ENCODE assay signal across 10 cellular contexts in genomic region chr16:27254262-27254811, GRCh38. TPM values are rescaled to one million over a fixed set of nuclear protein-coding genes. Genes with fewer than 3 reads are reported as not detected.
DNase-seq lines count a peak whose midpoint lies in the region; ATAC-seq and TF ChIP-seq lines count a peak whose summit lies in the region.
"Had no signal": no experiment of that assay in that cellular context is flagged by ENCODE, and none has a peak within 500 bp of the region (broad histone marks: within the 10 kb centered on the region; RNA-seq: fewer than 3 reads in every experiment).

No MANE protein-coding gene starts in this region.

- peak; percentile 57 to 58 for ATAC-seq in CD4-positive, CD25-positive, alpha-beta regulatory T cell (ENCODE audit: low read depth in 2 of 2)
- ATAC-seq in GM21390 (IDR thresholded peaks at IDR 0.05; ENCODE audit: unreplicated experiment) (peak; percentile 78), HG03575 (IDR thresholded peaks at IDR 0.05; ENCODE audit: extremely low read depth, insufficient number of reproducible peaks, low FRiP score, unreplicated experiment) (peak; percentile 63), foreskin keratinocyte (peak; percentile 13), esophagus mucosa (no peak)

- peaks cover 27 to 56% (median 47%) of the 10 kb centered on the region in 4 donors for H3K4me1 Mint-ChIP-seq in CD4-positive, CD25-positive, alpha-beta regulatory T cell

- peaks cover 22% of the 10 kb centered on the region for H3K4me1 ChIP-seq in CD4-positive, CD25-positive, alpha-beta regulatory T cell (ENCODE audit: control insufficient read depth, insufficient read depth, low read length, poor library complexity, severe bottlenecking)
- peaks cover 31% of the 10 kb centered on the region for H3K4me1 ChIP-seq in foreskin keratinocyte

- peak overlapping the region; percentile 36 for H3K27ac ChIP-seq in CD4-positive, CD25-positive, alpha-beta regulatory T cell (ENCODE audit: insufficient read depth, low read length, poor library complexity, severe bottlenecking)
- no peak overlapping the region for H3K27ac ChIP-seq in foreskin keratinocyte

- peak overlapping the region; percentile 7 to 73 (median 54) for H3K4me3 Mint-ChIP-seq in CD4-positive, CD25-positive, alpha-beta regulatory T cell

- no peaks in the 10 kb centered on the region for H3K27me3 ChIP-seq in CD4-positive, CD25-positive, alpha-beta regulatory T cell (ENCODE audit: control insufficient read depth, insufficient read depth, low read length)
- no peaks in the 10 kb centered on the region for H3K27me3 ChIP-seq in foreskin keratinocyte

- TF ChIP-seq CTCF in foreskin keratinocyte (conservative IDR thresholded peaks at IDR 0.05) = no peak

- peaks cover 50% of the 10 kb centered on the region for H3K36me3 Mint-ChIP-seq in CD4-positive, CD25-positive, alpha-beta regulatory T cell

- peak overlapping the region; percentile 14 for H3K4me3 ChIP-seq in CD4-positive, CD25-positive, alpha-beta regulatory T cell (ENCODE audit: low read depth, low read length)

- peak overlapping the region; percentile 50 to 89 (median 82) for H3K27ac Mint-ChIP-seq in CD4-positive, CD25-positive, alpha-beta regulatory T cell

- no peaks in the 10 kb centered on the region for H3K27me3 Mint-ChIP-seq in CD4-positive, CD25-positive, alpha-beta regulatory T cell

- H3K9me3 Mint-ChIP-seq in CD4-positive, CD25-positive, alpha-beta regulatory T cell = no peaks in the 10 kb centered on the region

- H3K9me3 ChIP-seq in CD4-positive, CD25-positive, alpha-beta regulatory T cell (ENCODE audit: control insufficient read depth in 2 of 2, low read length in 2 of 2) = no peaks in the 10 kb centered on the region

- in situ Hi-C loops in ACHN (cut with HindIII; ENCODE audit: low pct_ligation_motif_present, low pct_unique_long_range_greater_than_20kb, low sequenced_read_pairs) = no loop called here

- peaks cover 20% of the 10 kb centered on the region for H3K36me3 ChIP-seq in CD4-positive, CD25-positive, alpha-beta regulatory T cell (ENCODE audit: control insufficient read depth, insufficient read depth, low read length)

- peak in 1 of 3 donors; percentile 61 for DNase-seq in CD4-positive, CD25-positive, alpha-beta regulatory T cell
- no peak for DNase-seq in foreskin keratinocyte
- no peak for DNase-seq in Kasumi-1 (lab: John Stamatoyannopoulos, UW)
- no peak for DNase-seq in ACHN
- no peak for DNase-seq in activated gamma-delta T cell treated with Interleukin-2 at 50 U/mL for 16 hours
- DNase-seq: COR-L47; stimulated activated CD4-positive, alpha-beta T cell treated with anti-CD3 and anti-CD28 coated beads, Interleukin-15, amount 100 ng/mL, for 24 hours had no signal

RNA-seq across cellular contexts. Expression of gene NSMCE1, which starts 14.2 kb away (rescaled TPM):
- 40.0 TPM for total RNA-seq in CD4-positive, CD25-positive, alpha-beta regulatory T cell
- polyA plus RNA-seq in CD4-positive, CD25-positive, alpha-beta regulatory T cell = 100 to 1,000 TPM; 128 to 156 (median 138) TPM
- total RNA-seq in foreskin keratinocyte (65.4 and 68.7 TPM in 2 replicates), esophagus mucosa (46.8 TPM)
- 88.8 and 91.5 TPM in 2 replicates for polyA plus RNA-seq in foreskin keratinocyte

RNA-seq across cellular contexts. Expression of gene KDM8, which starts 51.0 kb away (rescaled TPM):
- total RNA-seq in CD4-positive, CD25-positive, alpha-beta regulatory T cell = 14.7 TPM
- 1 to 10 TPM; 2.8 to 8.8 (median 4.3) TPM for polyA plus RNA-seq in CD4-positive, CD25-positive, alpha-beta regulatory T cell
- total RNA-seq in foreskin keratinocyte (1.8 and 2.6 TPM in 2 replicates), esophagus mucosa (3.9 TPM)
- 1.8 TPM in 2 replicates for polyA plus RNA-seq in foreskin keratinocyte

RNA-seq across cellular contexts. Expression of gene IL4R, which starts 59.4 kb away (rescaled TPM):
- 160 TPM for total RNA-seq in CD4-positive, CD25-positive, alpha-beta regulatory T cell
- 10 to 100 TPM; 21.2 to 32.4 (median 25.8) TPM for polyA plus RNA-seq in CD4-positive, CD25-positive, alpha-beta regulatory T cell
- total RNA-seq in foreskin keratinocyte = 78.4 and 83.6 TPM in 2 replicates
- polyA plus RNA-seq in foreskin keratinocyte = 50.4 and 57.1 TPM in 2 replicates
- 119 TPM for total RNA-seq in esophagus mucosa
